9 cellular contexts compared by ENCODE assay signal in the genomic region with DNA sequence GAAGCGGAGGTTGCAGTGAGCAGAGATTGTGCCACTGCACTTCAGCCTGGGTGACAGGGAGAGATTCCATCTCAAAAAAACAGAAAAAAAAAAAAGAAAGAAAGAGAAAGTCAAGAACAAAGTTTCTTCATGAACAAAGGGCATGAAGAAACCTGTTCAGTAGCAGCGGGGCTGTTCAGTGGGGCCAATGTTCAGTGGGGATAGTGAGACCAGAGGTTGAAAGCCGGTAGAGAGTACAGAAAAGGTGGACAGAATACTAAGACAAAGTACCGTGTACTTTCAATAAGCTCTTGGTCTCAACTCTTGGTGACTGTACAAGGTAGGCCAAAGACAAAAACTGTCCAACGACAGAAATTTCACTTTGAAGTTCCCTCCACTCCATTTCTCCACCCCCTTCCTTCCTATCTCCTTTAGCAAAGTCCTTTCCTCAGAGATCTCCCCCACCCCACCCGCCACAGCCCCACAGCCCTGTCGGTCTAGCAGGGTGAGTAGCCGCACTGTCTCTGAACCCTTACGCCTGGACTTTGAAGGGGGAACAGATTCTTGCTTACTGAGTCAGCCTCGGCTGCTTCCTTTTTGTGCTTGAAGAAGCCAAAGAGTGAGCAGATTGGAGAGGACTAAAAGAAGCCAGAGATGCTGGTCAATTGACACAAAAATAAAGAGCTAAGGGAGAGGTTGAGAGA. TPM values are rescaled to one million over a fixed set of nuclear protein-coding genes. Genes with fewer than 3 reads are reported as not detected.
DNase-seq lines count a peak whose midpoint lies in the region; ATAC-seq and TF ChIP-seq lines count a peak whose summit lies in the region.
"Had no signal": no experiment of that assay in that cellular context is flagged by ENCODE, and none has a peak within 500 bp of the region (broad histone marks: within the 10 kb centered on the region; RNA-seq: fewer than 3 reads in every experiment).

No MANE protein-coding gene starts in this region.

- H2BK120ac ChIP-seq in H9 (ENCODE audit: low read depth, low read length, poor library complexity, severe bottlenecking) = no peak overlapping the region

- no peak overlapping the region for H3K4ac ChIP-seq in H9 (ENCODE audit: low read depth, low read length)

- no peaks in the 10 kb centered on the region for H3K9me3 ChIP-seq in H9 (ENCODE audit: control insufficient read depth, low read depth, low read length)
- no peaks in the 10 kb centered on the region for H3K9me3 ChIP-seq in skeletal muscle satellite cell (replicated peaks; ENCODE audit: low read length)

- no peak overlapping the region for H3K56ac ChIP-seq in H9 (ENCODE audit: insufficient read length, low read depth, low read length)

- no peaks in the 10 kb centered on the region for H3K36me3 ChIP-seq in skeletal muscle satellite cell (ENCODE audit: insufficient read depth, low read length)

- TF ChIP-seq CTCF in H9 (conservative IDR thresholded peaks at IDR 0.05) = no peak

- H3K4me3 ChIP-seq in skeletal muscle satellite cell (ENCODE audit: low read length) = no peak overlapping the region

- H4K5ac ChIP-seq in H9 (ENCODE audit: insufficient read length, low read depth, low read length) = no peak overlapping the region

- no peak overlapping the region for H3K14ac ChIP-seq in H9 (ENCODE audit: insufficient read depth, low read length)

- no peak overlapping the region for H3K18ac ChIP-seq in H9 (ENCODE audit: insufficient read length, low read depth, low read length)

- H3K4me3 Mint-ChIP-seq in H9 = no peak overlapping the region
- H3K4me3 Mint-ChIP-seq in activated T-helper 17 cell treated with anti-CD3 and anti-CD28 coated beads, Interleukin-2, amount 50 U/mL, for 72 hours = no peak overlapping the region

- no peaks in the 10 kb centered on the region for H3K79me1 ChIP-seq in H9 (ENCODE audit: insufficient read depth, low read depth, low read length, poor library complexity, severe bottlenecking)

- no peak overlapping the region for H3T11ph ChIP-seq in H9 (ENCODE audit: low read length)

- no peaks in the 10 kb centered on the region for H3K27me3 Mint-ChIP-seq in H9 (ENCODE audit: low read depth)
- no peaks in the 10 kb centered on the region for H3K27me3 Mint-ChIP-seq in activated T-helper 17 cell treated with anti-CD3 and anti-CD28 coated beads, Interleukin-2, amount 50 U/mL, for 72 hours

- no peak overlapping the region for H3K23ac ChIP-seq in H9 (ENCODE audit: insufficient read length, low read depth, low read length)

- no peak overlapping the region for H3K4me2 ChIP-seq in H9 (ENCODE audit: insufficient read depth, insufficient read length, low read length)
- H3K4me2 ChIP-seq in skeletal muscle satellite cell (ENCODE audit: low read length) = peak overlapping the region; percentile 20

- no peak overlapping the region for H4K91ac ChIP-seq in H9 (ENCODE audit: insufficient read length, low read depth, low read length)

- H3K4me1 ChIP-seq in H9 (ENCODE audit: insufficient read depth, low read length) (peaks cover 5% of the 10 kb centered on the region; the same call in 1 of the 2 replicates), skeletal muscle satellite cell (ENCODE audit: control insufficient read depth, insufficient read depth, low read length) (peaks cover 19% of the 10 kb centered on the region)

- no peak overlapping the region for H3K27ac ChIP-seq in H9 (ENCODE audit: insufficient read length, low read depth, low read length)

- ATAC-seq in activated T-helper 17 cell treated with anti-CD3 and anti-CD28 coated beads, Interleukin-2, amount 50 U/mL, for 72 hours (replicated peaks) = no peak
- no peak for ATAC-seq in left ventricle myocardium superior
- no peak for ATAC-seq in GM21786 (IDR thresholded peaks at IDR 0.05; ENCODE audit: unreplicated experiment)

- no peak overlapping the region for H2BK12ac ChIP-seq in H9 (ENCODE audit: insufficient read length, low read depth, low read length)

- intact Hi-C loops in left ventricle myocardium superior (cut with micrococcal nuclease) = no loop called here

- peaks cover 25 to 29% of the 10 kb centered on the region in 2 experiments for H3K4me1 Mint-ChIP-seq in H9
- peaks cover 14% of the 10 kb centered on the region for H3K4me1 Mint-ChIP-seq in activated T-helper 17 cell treated with anti-CD3 and anti-CD28 coated beads, Interleukin-2, amount 50 U/mL, for 72 hours

- no peaks in the 10 kb centered on the region for H3K9me3 Mint-ChIP-seq in H9
- H3K9me3 Mint-ChIP-seq in activated T-helper 17 cell treated with anti-CD3 and anti-CD28 coated beads, Interleukin-2, amount 50 U/mL, for 72 hours = no peaks in the 10 kb centered on the region

- no peaks in the 10 kb centered on the region for H4K20me1 ChIP-seq in H9 (ENCODE audit: control insufficient read depth, insufficient read depth, insufficient read length)

- no peak overlapping the region for H4K8ac ChIP-seq in H9 (replicated peaks; ENCODE audit: insufficient read length, low read depth, low read length)

- WGBS in H9 (ENCODE audit: extremely low coverage, insufficient read length, low lambda C conversion rate) = no CpG with 5 or more reads among the region's 10 CpGs

- H2AK5ac ChIP-seq in H9 (ENCODE audit: insufficient read length, low read length) = no peak overlapping the region

- H3K79me2 ChIP-seq in H9 (ENCODE audit: insufficient read depth, low read length) = no peaks in the 10 kb centered on the region

- no peak overlapping the region for H2BK5ac ChIP-seq in H9 (ENCODE audit: insufficient read length, low read length)

- no peak overlapping the region for H2BK20ac ChIP-seq in H9 (ENCODE audit: low read depth, low read length, poor library complexity, severe bottlenecking)

- peak overlapping the region; percentile 46 for H2AFZ ChIP-seq in H9 (ENCODE audit: low read length)

- no peak overlapping the region for H2BK15ac ChIP-seq in H9 (ENCODE audit: low read depth, low read length)

- DNase-seq in H9 = no peak
- DNase-seq in left ventricle myocardium superior = peak; percentile 53
- no peak for DNase-seq in COLO829 (ENCODE audit: low spot score)
- DNase-seq in NCI-H1436 treated with DMSO at 0.1 percent for 48 hours (lab: John Stamatoyannopoulos, UW) = no peak
- DNase-seq in DMS53 treated with DMSO at 0.1 percent for 48 hours (lab: John Stamatoyannopoulos, UW; ENCODE audit: unreplicated experiment) = no peak
- DNase-seq: central memory CD4-positive, alpha-beta T cell had no signal

- H3K36me3 Mint-ChIP-seq in H9 (ENCODE audit: insufficient read depth in 1 of 3, low read depth in 3 of 3) = no peaks in the 10 kb centered on the region
- H3K36me3 Mint-ChIP-seq in activated T-helper 17 cell treated with anti-CD3 and anti-CD28 coated beads, Interleukin-2, amount 50 U/mL, for 72 hours (ENCODE audit: low read depth) = no peaks in the 10 kb centered on the region

- H3K27ac Mint-ChIP-seq in H9 = peak overlapping the region in 2 of 3 experiments; percentile 35 to 72; a peak in 4 of 7 replicates
- H3K27ac Mint-ChIP-seq in activated T-helper 17 cell treated with anti-CD3 and anti-CD28 coated beads, Interleukin-2, amount 50 U/mL, for 72 hours = peak overlapping the region; percentile 53

- H3K27me3 ChIP-seq in H9 (ENCODE audit: insufficient read depth, low read length) (no peaks in the 10 kb centered on the region), skeletal muscle satellite cell (ENCODE audit: control insufficient read depth, insufficient read depth, low read length) (no peaks in the 10 kb centered on the region)

- H3K23me2 ChIP-seq in H9 (ENCODE audit: insufficient read length, low read depth, low read length, poor library complexity, severe bottlenecking) = no peaks in the 10 kb centered on the region

- H3K9ac ChIP-seq in H9 (ENCODE audit: extremely low read depth, insufficient read length, low read length) (no peak overlapping the region), skeletal muscle satellite cell (ENCODE audit: low read depth, low read length) (no peak overlapping the region)

RNA-seq across cellular contexts. Expression of a gene that starts 44.3 kb away (rescaled TPM):
- total RNA-seq in H9 (2021) (28.1 and 33.9 TPM in 2 replicates), left ventricle myocardium superior (25.4 TPM)
- total RNA-seq in activated T-helper 17 cell treated with anti-CD3 and anti-CD28 coated beads, Interleukin-2, amount 50 U/mL, for 72 hours = 10 to 100 TPM; 31.7 to 86.3 TPM
- 3.3 and 7.9 TPM in 2 replicates for total RNA-seq in skeletal muscle satellite cell (2012; rRNA removed)

RNA-seq across cellular contexts. Expression of a gene that starts 57.9 kb away (rescaled TPM):
- 176 and 180 TPM in 2 replicates for total RNA-seq in H9 (2021)
- 100 to 1,000 TPM; 142 to 179 TPM for total RNA-seq in activated T-helper 17 cell treated with anti-CD3 and anti-CD28 coated beads, Interleukin-2, amount 50 U/mL, for 72 hours
- 266 TPM for total RNA-seq in left ventricle myocardium superior
- 226 and 241 TPM in 2 replicates for total RNA-seq in skeletal muscle satellite cell (2012; rRNA removed)
